11 cellular contexts compared by ENCODE assay signal in the genomic region with DNA sequence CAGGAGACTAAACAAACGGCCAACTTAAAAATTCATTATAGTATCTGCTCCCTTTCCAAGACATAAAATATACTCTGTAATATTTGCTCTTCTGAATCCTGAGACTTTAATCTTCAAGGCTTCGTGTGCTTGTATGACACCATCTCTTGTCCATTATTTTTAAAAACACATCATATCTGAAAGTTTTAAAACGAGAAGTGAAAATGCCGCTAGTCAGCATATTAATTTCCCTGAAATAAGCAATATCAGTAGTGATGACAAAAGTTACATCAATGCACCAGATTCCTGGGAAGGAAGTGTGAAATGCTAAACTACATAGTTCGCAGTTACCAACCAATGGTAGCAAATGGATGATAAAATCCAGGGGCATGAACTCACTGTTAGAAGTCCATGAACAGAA.
DNase-seq lines count a peak whose midpoint lies in the region; ATAC-seq, FAIRE-seq and TF ChIP-seq lines count a peak whose summit lies in the region.
"Had no signal": no experiment of that assay in that cellular context is flagged by ENCODE, and none has a peak within 500 bp of the region (broad histone marks: within the 10 kb centered on the region; RNA-seq: fewer than 3 reads in every experiment).

No MANE protein-coding gene starts in this region.

- H3K27ac ChIP-seq in GM12878 (ENCODE audit: control insufficient read depth, insufficient read depth) (no peak overlapping the region), endodermal cell (ENCODE audit: low read depth, low read length) (no peak overlapping the region)

- in situ Hi-C loops in GM12878 (cut with MboI): no loop called here

- FAIRE-seq in GM12891 (lab: Jason Lieb, UNC) (no peak), GM12878 (lab: Jason Lieb, UNC) (no peak)
- FAIRE-seq: H1 had no signal

- H3K9ac ChIP-seq in GM12878 (ENCODE audit: control insufficient read depth, insufficient read depth, low read length): no peak overlapping the region
- no peak overlapping the region for H3K9ac ChIP-seq in endodermal cell (ENCODE audit: extremely low read depth, low read length, poor library complexity, severe bottlenecking)

- TF ChIP-seq POLR2A in GM12891 (IDR thresholded peaks at IDR 0.05; ENCODE audit: low read depth, low read length) (no peak), GM12878 (IDR thresholded peaks at IDR 0.05; ENCODE audit: low read depth, low read length) (no peak)

- TF ChIP-seq CTCF in GM12878 (IDR thresholded peaks at IDR 0.05 in 2 of 3, conservative IDR thresholded peaks at IDR 0.05 in 1 of 3; ENCODE audit: control insufficient read depth in 2 of 3, extremely low read depth in 1 of 3, insufficient read depth in 1 of 3, low read depth in 3 of 3, low read length in 3 of 3): no peak
- TF ChIP-seq CTCF in endodermal cell (conservative IDR thresholded peaks at IDR 0.05): no peak
- TF ChIP-seq CTCF in WTC11 (IDR thresholded peaks at IDR 0.05): no peak

- no peak overlapping the region for H3K4me3 ChIP-seq in GM12878
- H3K4me3 ChIP-seq in endodermal cell (ENCODE audit: low read length): no peak overlapping the region
- H3K4me3 ChIP-seq: HAP-1 had no signal

- ATAC-seq in GM12878 (peak; percentile 46), WTC11 (no peak)
- ATAC-seq in stimulated activated memory B cell treated with anti-CD40 and anti-IgM and Interleukin-4, amounts not matched to agents 10 μg/mL and 1 μg/mL and 100 μg/mL, for 72 hours: no peak

- SMC1A ChIA-PET in GM12878 (lab: Charles Lee; ENCODE audit: uncharacterized antibody, unreplicated experiment): no interaction called here

- no peaks in the 10 kb centered on the region for H4K20me1 ChIP-seq in GM12878 (ENCODE audit: control insufficient read depth, insufficient read depth)

- no peaks in the 10 kb centered on the region for H3K27me3 ChIP-seq in GM12878 (replicated peaks in 1 of 2; ENCODE audit: control insufficient read depth in 2 of 2, insufficient read depth in 2 of 2, low read length in 1 of 2)
- H3K27me3 ChIP-seq in endodermal cell (ENCODE audit: control insufficient read depth, insufficient read depth, low read length, poor library complexity, severe bottlenecking): no peaks in the 10 kb centered on the region

- peaks cover 4% of the 10 kb centered on the region for H3K27me3 Mint-ChIP-seq in endodermal cell (ENCODE audit: insufficient read depth)
- peaks cover 3% of the 10 kb centered on the region; the same call in 1 of the 2 replicates for H3K27me3 Mint-ChIP-seq in WTC11 (ENCODE audit: low read depth)
- peaks cover 14% of the 10 kb centered on the region for H3K27me3 Mint-ChIP-seq in stimulated activated memory B cell treated with anti-CD40 and anti-IgM and Interleukin-4, amounts not matched to agents 10 μg/mL and 1 μg/mL and 100 μg/mL, for 72 hours

- intact Hi-C loops in GM12878 (cut with micrococcal nuclease; ENCODE audit: unreplicated experiment): no loop called here

- POLR2A ChIA-PET in GM12878 (lab: Charles Lee) (no interaction called here), WTC11 (lab: Charles Lee) (no interaction called here)

- no peak for DNase-seq in GM12891 (ENCODE audit: insufficient read length, low spot score)
- DNase-seq in MV-4-11 (lab: John Stamatoyannopoulos, UW): peak; percentile 20
- no peak for DNase-seq in GM12878 (ENCODE audit: low read depth, low spot score)
- DNase-seq in endodermal cell: no peak
- no peak for DNase-seq in SIG-M5 treated with dmso at 0.1 percent for 504 hours (lab: John Stamatoyannopoulos, UW; ENCODE audit: unreplicated experiment)
- DNase-seq in WTC11 (ENCODE audit: low spot score): no peak
- DNase-seq: DMS 273 treated with DMSO at 0.1 percent for 48 hours had no signal

- H3K36me3 ChIP-seq in GM12878 (ENCODE audit: control insufficient read depth in 2 of 2, insufficient read depth in 2 of 2, low read length in 1 of 2) (no peaks in the 10 kb centered on the region), endodermal cell (ENCODE audit: control insufficient read depth, insufficient read depth, low read length) (no peaks in the 10 kb centered on the region)
- H3K36me3 ChIP-seq: HAP-1 had no signal

- WGBS in GM12878 (ENCODE audit: insufficient coverage, insufficient replicate concordance, low lambda C conversion rate, missing lambda C conversion rate): 20% methylated on average over 5 of the region's 5 CpGs
- 89 to 93% methylated on average over 3 to 5 of the region's 5 CpGs for WGBS in endodermal cell (ENCODE audit: insufficient coverage in 1 of 2, insufficient read length in 1 of 2), 2 experiments

- BruUV-seq in GM12878 (replicated peaks; lab: Mats Ljungman, UMichigan): no TSS peak

- H3K4me1 Mint-ChIP-seq in endodermal cell (no peaks in the 10 kb centered on the region), WTC11 (peaks cover 10% of the 10 kb centered on the region)
- H3K4me1 Mint-ChIP-seq in stimulated activated memory B cell treated with anti-CD40 and anti-IgM and Interleukin-4, amounts not matched to agents 10 μg/mL and 1 μg/mL and 100 μg/mL, for 72 hours: no peaks in the 10 kb centered on the region

- CTCF ChIA-PET in GM12878 (lab: Yijun Ruan, JAX): no interaction called here
- CTCF ChIA-PET in WTC11 (lab: Charles Lee): no interaction called here

- H2AFZ ChIP-seq in GM12878 (ENCODE audit: control insufficient read depth, low read depth, low read length): no peak overlapping the region

- H3K9me3 Mint-ChIP-seq in endodermal cell (no peaks in the 10 kb centered on the region), WTC11 (peaks cover 4% of the 10 kb centered on the region; the same call in 1 of the 2 replicates)
- no peaks in the 10 kb centered on the region for H3K9me3 Mint-ChIP-seq in stimulated activated memory B cell treated with anti-CD40 and anti-IgM and Interleukin-4, amounts not matched to agents 10 μg/mL and 1 μg/mL and 100 μg/mL, for 72 hours

- no peaks in the 10 kb centered on the region for H3K36me3 Mint-ChIP-seq in endodermal cell (ENCODE audit: low read depth)
- H3K36me3 Mint-ChIP-seq in WTC11: no peaks in the 10 kb centered on the region
- H3K36me3 Mint-ChIP-seq in stimulated activated memory B cell treated with anti-CD40 and anti-IgM and Interleukin-4, amounts not matched to agents 10 μg/mL and 1 μg/mL and 100 μg/mL, for 72 hours: no peaks in the 10 kb centered on the region
- H3K36me3 Mint-ChIP-seq: CD14-positive monocyte had no signal

- H3K9me3 ChIP-seq in GM12878 (replicated peaks; ENCODE audit: control insufficient read depth, insufficient read depth, low read length) (no peaks in the 10 kb centered on the region), endodermal cell (ENCODE audit: control insufficient read depth, low read length) (no peaks in the 10 kb centered on the region)
- H3K9me3 ChIP-seq: HAP-1 had no signal

- no peak for TF ChIP-seq EP300 in GM12878 (IDR thresholded peaks at IDR 0.05; ENCODE audit: borderline replicate concordance in 1 of 2, control insufficient read depth in 1 of 2, low read depth in 2 of 2, low read length in 2 of 2)

- H3K27ac Mint-ChIP-seq in endodermal cell (no peak overlapping the region), WTC11 (no peak overlapping the region)
- H3K27ac Mint-ChIP-seq in stimulated activated memory B cell treated with anti-CD40 and anti-IgM and Interleukin-4, amounts not matched to agents 10 μg/mL and 1 μg/mL and 100 μg/mL, for 72 hours: no peak overlapping the region
- H3K27ac Mint-ChIP-seq: CD14-positive monocyte had no signal

- H3K79me2 ChIP-seq in GM12878 (ENCODE audit: control insufficient read depth, insufficient read depth, low read length): no peaks in the 10 kb centered on the region

- no peak for TF ChIP-seq RAD21 in GM12878 (IDR thresholded peaks at IDR 0.05; ENCODE audit: insufficient read depth, low read depth, low read length)

- H3K4me1 ChIP-seq in GM12878 (ENCODE audit: control insufficient read depth, insufficient read depth, low read length): no peaks in the 10 kb centered on the region
- H3K4me1 ChIP-seq in endodermal cell (ENCODE audit: control insufficient read depth, insufficient read depth, low read length): no peaks in the 10 kb centered on the region
- H3K4me1 ChIP-seq: HAP-1 had no signal

- no peak overlapping the region for H3K4me2 ChIP-seq in GM12878 (ENCODE audit: control insufficient read depth, insufficient read depth)

- RAD21 ChIA-PET in GM12878 (lab: Charles Lee; ENCODE audit: unreplicated experiment): no interaction called here

- H3K4me3 Mint-ChIP-seq in endodermal cell (no peak overlapping the region), WTC11 (no peak overlapping the region)
- no peak overlapping the region for H3K4me3 Mint-ChIP-seq in stimulated activated memory B cell treated with anti-CD40 and anti-IgM and Interleukin-4, amounts not matched to agents 10 μg/mL and 1 μg/mL and 100 μg/mL, for 72 hours
- H3K4me3 Mint-ChIP-seq: CD14-positive monocyte had no signal

TF ChIP-seq in GM12891, 5 proteins besides CTCF, POLR2A, EP300 and RAD21:
- peak; percentile 48; the same call in 1 of the 2 replicates for TF ChIP-seq SPI1 (IDR thresholded peaks at IDR 0.05; ENCODE audit: low read depth, low read length)
- no peak for TF ChIP-seq PAX5 (IDR thresholded peaks at IDR 0.05; ENCODE audit: insufficient read depth, low read length, severe bottlenecking)

TF ChIP-seq in GM12878, 131 proteins besides CTCF, POLR2A, EP300 and RAD21 (continues in another document):
- no peak for TF ChIP-seq MEF2A (IDR thresholded peaks at IDR 0.05; ENCODE audit: insufficient read depth, low read depth, low read length)
- no peak for TF ChIP-seq FOXK2 (IDR thresholded peaks at IDR 0.05)
- TF ChIP-seq KDM1A (IDR thresholded peaks at IDR 0.05; ENCODE audit: borderline replicate concordance): no peak
- TF ChIP-seq SPI1 (IDR thresholded peaks at IDR 0.05; ENCODE audit: borderline replicate concordance, insufficient read depth, low read depth, low read length): peak; percentile 71
- TF ChIP-seq HDAC2 (IDR thresholded peaks at IDR 0.05): no peak

TF ChIP-seq in WTC11, 78 proteins besides CTCF, POLR2A, EP300 and RAD21:
- no peak for TF ChIP-seq GABPB1 (CRISPR knock-in tag; IDR thresholded peaks at IDR 0.05)
- TF ChIP-seq, protein P1, sequence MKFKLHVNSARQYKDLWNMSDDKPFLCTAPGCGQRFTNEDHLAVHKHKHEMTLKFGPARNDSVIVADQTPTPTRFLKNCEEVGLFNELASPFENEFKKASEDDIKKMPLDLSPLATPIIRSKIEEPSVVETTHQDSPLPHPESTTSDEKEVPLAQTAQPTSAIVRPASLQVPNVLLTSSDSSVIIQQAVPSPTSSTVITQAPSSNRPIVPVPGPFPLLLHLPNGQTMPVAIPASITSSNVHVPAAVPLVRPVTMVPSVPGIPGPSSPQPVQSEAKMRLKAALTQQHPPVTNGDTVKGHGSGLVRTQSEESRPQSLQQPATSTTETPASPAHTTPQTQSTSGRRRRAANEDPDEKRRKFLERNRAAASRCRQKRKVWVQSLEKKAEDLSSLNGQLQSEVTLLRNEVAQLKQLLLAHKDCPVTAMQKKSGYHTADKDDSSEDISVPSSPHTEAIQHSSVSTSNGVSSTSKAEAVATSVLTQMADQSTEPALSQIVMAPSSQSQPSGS (CRISPR knock-in tag; IDR thresholded peaks at IDR 0.05; ENCODE audit: borderline replicate concordance, low read depth): no peak
